Comparison of ENCODE assay signal across 25 cellular contexts in genomic region chr6:38730136-38730862, GRCh38. TPM values are rescaled to one million over a fixed set of nuclear protein-coding genes. Genes with fewer than 3 reads are reported as not detected.
DNase-seq lines count a peak whose midpoint lies in the region; ATAC-seq and TF ChIP-seq lines count a peak whose summit lies in the region.
"Had no signal": no experiment of that assay in that cellular context is flagged by ENCODE, and none has a peak within 500 bp of the region (broad histone marks: within the 10 kb centered on the region; RNA-seq: fewer than 3 reads in every experiment).

No MANE protein-coding gene starts in this region.

- CTCF ChIA-PET in SK-N-SH (lab: Yijun Ruan, JAX): interaction anchor here (0.7 to 1.7 kb wide), 2 partner anchors 10 to 23 kb away, joined by 3 to 4 read pairs; no protein-coding TSS in a partner anchor

- H3K27me3 Mint-ChIP-seq in nephron (ENCODE audit: low read depth): no peaks in the 10 kb centered on the region
- H3K27me3 Mint-ChIP-seq in natural killer cell (ENCODE audit: low read depth in 2 of 2): peaks cover 9 to 13% of the 10 kb centered on the region in 2 donors

- H3K4me2 ChIP-seq in SK-N-SH: no peak overlapping the region
- H3K4me2 ChIP-seq: BLaER1 had no signal

- H3K4me3 Mint-ChIP-seq in nephron: no peak overlapping the region
- no peak overlapping the region for H3K4me3 Mint-ChIP-seq in natural killer cell
- H3K4me3 Mint-ChIP-seq: effector memory CD8-positive, alpha-beta T cell; natural killer cell treated with Interleukin-12 subunit alpha and Interleukin-12 subunit beta and Interleukin-15 and Interleukin-18, amount 100 ng/mL, for 72 hours had no signal

- peaks cover 14% of the 10 kb centered on the region for H3K4me1 Mint-ChIP-seq in nephron
- H3K4me1 Mint-ChIP-seq in natural killer cell: peaks cover 0 to 4% of the 10 kb centered on the region in 2 donors

- 10% methylated on average over 4 of the region's 4 CpGs for WGBS in SK-N-SH (ENCODE audit: low lambda C conversion rate)

- POLR2A ChIA-PET in SK-N-SH (lab: Yijun Ruan, JAX): no interaction called here

- peaks cover 0 to 16% of the 10 kb centered on the region in 2 experiments; a peak in 2 of 4 replicates for H3K4me1 ChIP-seq in SK-N-SH (ENCODE audit: control insufficient read depth in 1 of 2, insufficient read depth in 2 of 2, low read depth in 1 of 2, low read length in 1 of 2)
- H3K4me1 ChIP-seq: BLaER1, breast epithelium, colonic mucosa had no signal

- H3K9ac ChIP-seq in SK-N-SH: no peak overlapping the region
- H3K9ac ChIP-seq: BLaER1 had no signal

- H3K4me3 ChIP-seq in SK-N-SH (ENCODE audit: low read depth in 2 of 2, low read length in 1 of 2): no peak overlapping the region
- H3K4me3 ChIP-seq: BLaER1, breast epithelium, colonic mucosa, upper lobe of left lung had no signal

- no peak for TF ChIP-seq CTCF in SK-N-SH (IDR thresholded peaks at IDR 0.05)
- no peak for TF ChIP-seq CTCF in nephron (IDR thresholded peaks at IDR 0.05; ENCODE audit: unreplicated experiment in 3 of 3)
- TF ChIP-seq CTCF in natural killer cell (IDR thresholded peaks at IDR 0.05): no peak

- in situ Hi-C loops in ACHN (cut with HindIII; ENCODE audit: low pct_ligation_motif_present, low pct_unique_long_range_greater_than_20kb, low sequenced_read_pairs): no loop called here

- no peaks in the 10 kb centered on the region for H3K9me2 ChIP-seq in SK-N-SH

- H3K27ac ChIP-seq in SK-N-SH (ENCODE audit: low read depth in 2 of 2, low read length in 1 of 2): peak overlapping the region in 1 of 2 experiments; percentile 99; a peak in 2 of 4 replicates
- H3K27ac ChIP-seq: BLaER1, breast epithelium, colonic mucosa, upper lobe of left lung had no signal

- H2AFZ ChIP-seq in SK-N-SH (ENCODE audit: low read depth): no peak overlapping the region

- H3F3A ChIP-seq in SK-N-SH (replicated peaks; ENCODE audit: insufficient read depth): no peaks in the 10 kb centered on the region

- H3K36me3 Mint-ChIP-seq in nephron (ENCODE audit: low read depth) (no peaks in the 10 kb centered on the region), natural killer cell (no peaks in the 10 kb centered on the region)
- H3K36me3 Mint-ChIP-seq: natural killer cell treated with Interleukin-12 subunit alpha and Interleukin-12 subunit beta and Interleukin-15 and Interleukin-18, amount 100 ng/mL, for 72 hours had no signal

- intact Hi-C loops in natural killer cell (cut with micrococcal nuclease): no loop called here

- H3K9me3 ChIP-seq in SK-N-SH: no peaks in the 10 kb centered on the region
- H3K9me3 ChIP-seq: BLaER1, colonic mucosa had no signal

- H3K27me3 ChIP-seq in SK-N-SH (ENCODE audit: insufficient read depth): no peaks in the 10 kb centered on the region
- H3K27me3 ChIP-seq: BLaER1, breast epithelium, colonic mucosa, upper lobe of left lung had no signal

- no peak for ATAC-seq in natural killer cell
- ATAC-seq: effector memory CD8-positive, alpha-beta T cell; natural killer cell treated with Interleukin-12 subunit alpha and Interleukin-12 subunit beta and Interleukin-15 and Interleukin-18, amount 100 ng/mL, for 72 hours had no signal

- H3K79me2 ChIP-seq in SK-N-SH (ENCODE audit: insufficient read depth): no peaks in the 10 kb centered on the region

- DNase-seq in NCI-H1092 treated with DMSO at 0.1 percent for 48 hours (lab: John Stamatoyannopoulos, UW): peak; percentile 33
- DNase-seq in NCI-H1092 (lab: John Stamatoyannopoulos, UW): no peak
- DNase-seq in NCI-H2029 treated with DMSO at 0.1 percent for 48 hours (lab: John Stamatoyannopoulos, UW): peak; percentile 24
- DNase-seq in SK-N-SH: peak; percentile 76
- DNase-seq in ACHN: no peak
- no peak for DNase-seq in midbrain (lab: John Stamatoyannopoulos, UW)
- no peak for DNase-seq in natural killer cell
- DNase-seq: activated CD4-positive, CD25-positive, alpha-beta regulatory T cell treated with anti-CD3 and anti-CD28 coated beads, Interleukin-2, amount 50 U/mL, for 72 hours; activated CD8-positive, alpha-beta memory T cell treated with anti-CD3 and anti-CD28 coated beads for 24 hours; activated naive CD4-positive, alpha-beta T cell treated with Interleukin-2 at 50 U/mL for 16 hours; activated T-cell treated with anti-CD3 and anti-CD28 coated beads, Interleukin-2, amount 50 U/mL, for 48 hours; colonic mucosa; effector memory CD8-positive, alpha-beta T cell; NCI-H1436 treated with DMSO at 0.1 percent for 48 hours; NCI-H526 treated with DMSO at 0.1 percent for 48 hours; posterior cingulate gyrus; SW 1271; upper lobe of left lung had no signal

- no peaks in the 10 kb centered on the region for H3K36me3 ChIP-seq in SK-N-SH (replicated peaks in 1 of 2; ENCODE audit: control insufficient read depth in 1 of 2, insufficient read depth in 2 of 2, low read length in 1 of 2)
- H3K36me3 ChIP-seq: BLaER1, breast epithelium, colonic mucosa, upper lobe of left lung had no signal

- TF ChIP-seq EP300 in SK-N-SH (IDR thresholded peaks at IDR 0.05; ENCODE audit: borderline replicate concordance in 1 of 2, low read depth in 1 of 2, low read length in 1 of 2): peak; percentile 16 to 81; a peak in 2 of 4 replicates

- no peaks in the 10 kb centered on the region for H4K20me1 ChIP-seq in SK-N-SH (ENCODE audit: insufficient read depth)
- H4K20me1 ChIP-seq: BLaER1 had no signal

- H3K27ac Mint-ChIP-seq in nephron (peak overlapping the region in 2 of 3 experiments; percentile 69 to 73), natural killer cell (no peak overlapping the region)
- H3K27ac Mint-ChIP-seq: effector memory CD8-positive, alpha-beta T cell; natural killer cell treated with Interleukin-12 subunit alpha and Interleukin-12 subunit beta and Interleukin-15 and Interleukin-18, amount 100 ng/mL, for 72 hours had no signal

- TF ChIP-seq RAD21 in SK-N-SH (IDR thresholded peaks at IDR 0.05; ENCODE audit: low read length): peak; percentile 28; the same call in 1 of the 2 replicates

- peaks cover 4% of the 10 kb centered on the region for H3K9me3 Mint-ChIP-seq in nephron
- H3K9me3 Mint-ChIP-seq in natural killer cell: no peaks in the 10 kb centered on the region
- H3K9me3 Mint-ChIP-seq: effector memory CD8-positive, alpha-beta T cell; natural killer cell treated with Interleukin-12 subunit alpha and Interleukin-12 subunit beta and Interleukin-15 and Interleukin-18, amount 100 ng/mL, for 72 hours had no signal

TF ChIP-seq in SK-N-SH, 30 proteins besides CTCF, POLR2A, EP300 and RAD21 (continues in another document):
- TF ChIP-seq REST (IDR thresholded peaks at IDR 0.05; ENCODE audit: low read depth, low read length) (no peak), RXRA (IDR thresholded peaks at IDR 0.05; ENCODE audit: borderline replicate concordance, low read depth) (no peak), TCF12 (IDR thresholded peaks at IDR 0.05) (no peak), USF1 (IDR thresholded peaks at IDR 0.05; ENCODE audit: borderline replicate concordance, low read depth) (no peak), USF2 (IDR thresholded peaks at IDR 0.05; ENCODE audit: borderline replicate concordance, low read depth, low read length) (no peak), MXI1 (IDR thresholded peaks at IDR 0.05; ENCODE audit: low read depth, low read length) (peak; percentile 49; the same call in 1 of the 2 replicates), MEF2A (IDR thresholded peaks at IDR 0.05; ENCODE audit: borderline replicate concordance, low read depth) (no peak), FOSL2 (IDR thresholded peaks at IDR 0.05; ENCODE audit: borderline replicate concordance, low read depth) (no peak)

RNA-seq across cellular contexts. Expression of gene DNAH8, which starts 15.2 kb away (rescaled TPM):
- polyA plus RNA-seq in SK-N-SH (2012; rRNA removed): under 0.01 TPM in 1 of 2 replicates, not detected in the other
- not detected in 2 replicates for polyA plus RNA-seq in SK-N-SH (2012; cell fraction: cytosol; rRNA removed)
- under 0.01 TPM in 2 replicates for polyA plus RNA-seq in SK-N-SH (2012; cell fraction: nucleus; rRNA removed)
- under 1 TPM in 1 of 3 donors, not detected in 2; 0.10 TPM for total RNA-seq in natural killer cell
- total RNA-seq: A172, colonic mucosa, H1, mesenteric fat pad had no signal

RNA-seq across cellular contexts. Expression of gene GLO1, which starts 27.4 kb away (rescaled TPM):
- 47.1 and 56.6 TPM in 2 replicates for polyA plus RNA-seq in SK-N-SH (2012; rRNA removed)
- 82.5 and 99.4 TPM in 2 replicates for polyA plus RNA-seq in SK-N-SH (2012; cell fraction: cytosol; rRNA removed)
- polyA plus RNA-seq in SK-N-SH (2012; cell fraction: nucleus; rRNA removed): 9.5 and 23.0 TPM in 2 replicates
- total RNA-seq in natural killer cell: 10 to 100 TPM; 24.2 to 31.3 (median 27.6) TPM

Comparison
In these comparisons a context has a peak if more than half of its experiments do, and no peak if none do; other contexts are left out.
1. DNase-seq: peak in NCI-H1092 treated with DMSO at 0.1 percent for 48 hours (single experiment), NCI-H2029 treated with DMSO at 0.1 percent for 48 hours (single experiment) and SK-N-SH (single experiment); none in NCI-H1092 (single experiment), ACHN (single experiment), midbrain (single experiment) and natural killer cell (single experiment).
2. H3K27ac Mint-ChIP-seq: peak in nephron (2 of 3); none in natural killer cell (0 of 2).